ENCODE assay signal across 8 cellular contexts in genomic region chr12:109880938-109881337, GRCh38. TPM values are rescaled to one million over a fixed set of nuclear protein-coding genes. Genes with fewer than 3 reads are reported as not detected.
DNase-seq lines count a peak whose midpoint lies in the region; ATAC-seq, FAIRE-seq and TF ChIP-seq lines count a peak whose summit lies in the region.

No MANE protein-coding gene starts in this region.

- H3K27me3 ChIP-seq in A673 (replicated peaks; ENCODE audit: insufficient read depth, low read depth, low read length, poor library complexity): peaks cover 4% of the 10 kb centered on the region
- no peaks in the 10 kb centered on the region for H3K27me3 ChIP-seq in bronchial epithelial cell (ENCODE audit: control insufficient read depth, insufficient read depth, low read length)
- no peaks in the 10 kb centered on the region for H3K27me3 ChIP-seq in mononuclear cell (ENCODE audit: insufficient read depth, low read length)

- no peak for DNase-seq in A673 (ENCODE audit: low spot score)
- DNase-seq in bronchial epithelial cell (ENCODE audit: low read depth): peak; percentile 22
- DNase-seq in D721Med (ENCODE audit: insufficient read length, low spot score): no peak
- DNase-seq in H4 (ENCODE audit: low spot score): no peak
- no peak for DNase-seq in NCI-H1092 treated with DMSO at 0.1 percent for 48 hours (lab: John Stamatoyannopoulos, UW)

- CTCF ChIA-PET in A673 (lab: Charles Lee): no interaction called here

- no peak for FAIRE-seq in bronchial epithelial cell (lab: Jason Lieb, UNC)
- no peak for FAIRE-seq in D721Med (lab: Jason Lieb, UNC)

- no peak for ATAC-seq in HG03457 (IDR thresholded peaks at IDR 0.05; ENCODE audit: unreplicated experiment)

- intact Hi-C loops in A673 (cut with micrococcal nuclease; ENCODE audit: unreplicated experiment): loop anchor here (1.0 kb wide), 1 partner anchor 76 kb away; no protein-coding TSS in a partner anchor

- peaks cover 5% of the 10 kb centered on the region for H3K4me1 ChIP-seq in A673 (ENCODE audit: insufficient read depth, low read length, poor library complexity, severe bottlenecking)
- peaks cover 50% of the 10 kb centered on the region for H3K4me1 ChIP-seq in mononuclear cell (ENCODE audit: insufficient read depth, low read length)

- peaks cover 2% of the 10 kb centered on the region for H3K36me3 Mint-ChIP-seq in IgD-negative memory B cell

- H3K9me3 Mint-ChIP-seq in IgD-negative memory B cell: no peaks in the 10 kb centered on the region

- H3K9me3 ChIP-seq in A673 (ENCODE audit: low read depth, low read length, poor library complexity, severe bottlenecking) (no peaks in the 10 kb centered on the region), mononuclear cell (ENCODE audit: low read depth, low read length) (no peaks in the 10 kb centered on the region)

- no peak overlapping the region for H3K27ac ChIP-seq in A673 (ENCODE audit: low read depth, low read length, poor library complexity, severe bottlenecking)

- peak overlapping the region; percentile 70 to 94 (median 81) for H3K27ac Mint-ChIP-seq in IgD-negative memory B cell

- no peaks in the 10 kb centered on the region for H3K36me3 ChIP-seq in A673 (ENCODE audit: insufficient read depth, low read length, poor library complexity, severe bottlenecking)
- H3K36me3 ChIP-seq in bronchial epithelial cell (ENCODE audit: control insufficient read depth, insufficient read depth, low read length): peaks cover 5% of the 10 kb centered on the region

- H3K4me3 ChIP-seq in A673 (ENCODE audit: low read depth, low read length, poor library complexity, severe bottlenecking) (peak overlapping the region; percentile 65), bronchial epithelial cell (ENCODE audit: low read depth, low read length) (peak overlapping the region; percentile 43), mononuclear cell (ENCODE audit: low read length) (peak overlapping the region; percentile 88)

- peak overlapping the region; percentile 79 to 89 (median 86) for H3K4me3 Mint-ChIP-seq in IgD-negative memory B cell

- no peaks in the 10 kb centered on the region for H3K27me3 Mint-ChIP-seq in IgD-negative memory B cell

- TF ChIP-seq CTCF in A673 (conservative IDR thresholded peaks at IDR 0.05; ENCODE audit: low read depth, low read length) (no peak), bronchial epithelial cell (IDR thresholded peaks at IDR 0.05; ENCODE audit: insufficient read depth, low read length, severe bottlenecking) (no peak), D721Med (IDR thresholded peaks at IDR 0.05; ENCODE audit: insufficient read depth, missing control alignments) (no peak)

- POLR2A ChIA-PET in A673 (lab: Charles Lee; ENCODE audit: low non-redundant PET): no interaction called here

- peaks cover 15 to 35% (median 27%) of the 10 kb centered on the region in 3 donors for H3K4me1 Mint-ChIP-seq in IgD-negative memory B cell

- no TSS peak for BruUV-seq in A673 (replicated peaks; lab: Mats Ljungman, UMichigan)

RNA-seq across cellular contexts. Expression of gene GLTP, which starts 0.6 kb away (rescaled TPM):
- total RNA-seq in A673 (2021) (20.2 and 20.7 TPM in 2 replicates), bronchial epithelial cell (210 and 667 TPM in 2 replicates), mononuclear cell (63.0 TPM)
- 47.8 TPM for polyA plus RNA-seq in IgD-negative memory B cell
- total RNA-seq in H4 (2014; rRNA removed; shearing (Covaris generic)): 23.6 and 30.4 TPM in 2 replicates

RNA-seq across cellular contexts. Expression of gene TCHP, which starts 19.1 kb away (rescaled TPM):
- total RNA-seq in A673 (2021) (33.4 and 40.4 TPM in 2 replicates), bronchial epithelial cell (9.2 and 18.1 TPM in 2 replicates), mononuclear cell (7.9 TPM)
- 12.5 TPM for polyA plus RNA-seq in IgD-negative memory B cell
- total RNA-seq in H4 (2014; rRNA removed; shearing (Covaris generic)): 10.9 and 11.8 TPM in 2 replicates

RNA-seq across cellular contexts. Expression of gene TRPV4, which starts 47.7 kb away (rescaled TPM):
- total RNA-seq in A673 (2021) (0.11 and 0.33 TPM in 2 replicates), bronchial epithelial cell (0.51 and 0.53 TPM in 2 replicates), mononuclear cell (0.31 TPM)
- polyA plus RNA-seq in IgD-negative memory B cell: not detected
- 0.02 TPM in 1 of 2 replicates, not detected in the other for total RNA-seq in H4 (2014; rRNA removed; shearing (Covaris generic))
